ENCODE assay signal across 27 cellular contexts in genomic region chr2:206063635-206064034, GRCh38.
"Had no signal": no experiment of that assay in that cellular context is flagged by ENCODE, and none has a peak within 500 bp of the region (broad histone marks: within the 10 kb centered on the region; RNA-seq: fewer than 3 reads in every experiment).

No MANE protein-coding gene starts in this region.

- ATAC-seq: activated T-cell treated with anti-CD3 and anti-CD28 coated beads, Interleukin-2, amount 50 U/mL, for 4 hours; esophagus mucosa; left cardiac atrium; left ventricle myocardium superior; T-helper 17 cell had no signal

- H3K27ac ChIP-seq: brain microvascular endothelial cell, ovary, right lobe of liver, uterus had no signal

- H3K4me3 Mint-ChIP-seq: activated T-cell treated with anti-CD3 and anti-CD28 coated beads, Interleukin-2, amount 50 U/mL, for 4 hours; endodermal cell; mesothelial cell of epicardium; naive B cell; stimulated activated naive CD8-positive, alpha-beta T cell treated with anti-CD3 and anti-CD28 coated beads, Interleukin-15, amount 100 ng/mL, for 72 hours; type B pancreatic cell had no signal

- H3K27me3 Mint-ChIP-seq: naive B cell; progenitor cell of endocrine pancreas; stimulated activated naive CD8-positive, alpha-beta T cell treated with anti-CD3 and anti-CD28 coated beads, Interleukin-15, amount 100 ng/mL, for 72 hours; T-helper 17 cell; type B pancreatic cell had no signal

- DNase-seq: activated CD4-positive, alpha-beta T cell treated with anti-CD3 and anti-CD28 coated beads for 4 hours; activated CD4-positive, alpha-beta T cell treated with anti-CD3 and anti-CD28 coated beads, Interleukin-2, amount 50 U/mL, for 48 hours; activated CD4-positive, CD25-positive, alpha-beta regulatory T cell; activated naive CD4-positive, alpha-beta T cell; activated T-cell treated with anti-CD3 and anti-CD28 coated beads, Interleukin-2, amount 50 U/mL, for 4 hours; amniotic stem cell; brain microvascular endothelial cell; cortex of kidney; endodermal cell; foreskin fibroblast; head of caudate nucleus; hippocampal formation; left cardiac atrium; left ventricle myocardium superior; naive B cell; ovary; right lobe of liver; stimulated activated CD4-positive, alpha-beta T cell treated with anti-CD3 and anti-CD28 coated beads, Interleukin-2, amount 100 ng/mL, for 48 hours; stimulated activated naive CD8-positive, alpha-beta T cell treated with anti-CD3 and anti-CD28 coated beads, Interleukin-15, amount 100 ng/mL, for 72 hours; substantia nigra; T-helper 17 cell; T1000; uterus had no signal

- H3K9me3 Mint-ChIP-seq: activated T-cell treated with anti-CD3 and anti-CD28 coated beads, Interleukin-2, amount 50 U/mL, for 4 hours; endodermal cell; naive B cell; stimulated activated naive CD8-positive, alpha-beta T cell treated with anti-CD3 and anti-CD28 coated beads, Interleukin-15, amount 100 ng/mL, for 72 hours; type B pancreatic cell had no signal

- H3K36me3 ChIP-seq: brain microvascular endothelial cell, ovary, uterus had no signal

- H3K27me3 ChIP-seq: brain microvascular endothelial cell, ovary, right lobe of liver, uterus had no signal

- H3K27ac Mint-ChIP-seq: mesothelial cell of epicardium, T-helper 17 cell, type B pancreatic cell had no signal

- H3K4me3 ChIP-seq: ovary, right lobe of liver, uterus had no signal

- H3K4me1 ChIP-seq: right lobe of liver, uterus had no signal
